9 cellular contexts compared by ENCODE assay signal in the genomic region with DNA sequence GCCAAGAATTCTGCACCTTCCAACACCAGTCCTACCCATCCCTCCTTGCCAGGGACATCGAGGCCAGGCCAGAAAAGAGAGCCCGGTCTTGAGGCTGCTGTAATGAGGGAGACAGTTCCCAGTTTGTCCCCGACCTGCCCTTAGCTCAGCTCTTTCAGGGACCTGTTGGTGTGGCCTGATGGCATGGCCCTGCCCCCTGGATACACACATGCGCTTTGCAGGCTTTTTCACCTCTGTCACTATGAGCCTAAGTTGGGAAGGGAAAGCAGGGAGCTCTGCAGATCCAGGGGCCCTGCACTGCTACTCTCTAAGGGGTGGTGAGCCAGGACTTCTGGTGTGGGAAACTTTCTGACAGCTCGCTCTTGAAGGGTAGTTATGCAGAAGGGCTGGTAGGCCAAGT. TPM values are rescaled to one million over a fixed set of nuclear protein-coding genes. Genes with fewer than 3 reads are reported as not detected.
DNase-seq lines count a peak whose midpoint lies in the region; ATAC-seq, FAIRE-seq and TF ChIP-seq lines count a peak whose summit lies in the region.
"Had no signal": no experiment of that assay in that cellular context is flagged by ENCODE, and none has a peak within 500 bp of the region (broad histone marks: within the 10 kb centered on the region; RNA-seq: fewer than 3 reads in every experiment).

No MANE protein-coding gene starts in this region.

- H3K9ac ChIP-seq in BLaER1 (peak overlapping the region; percentile 97), mammary epithelial cell (ENCODE audit: insufficient read depth, low read length) (peak overlapping the region; percentile 73), mesenchymal stem cell (ENCODE audit: low read length) (peak overlapping the region; percentile 88)

- no peak overlapping the region for H3K23ac ChIP-seq in mesenchymal stem cell (ENCODE audit: low read length in 2 of 2)

- no peak overlapping the region for H2BK15ac ChIP-seq in mesenchymal stem cell (ENCODE audit: low read depth, poor library complexity, severe bottlenecking)

- peaks cover 59% of the 10 kb centered on the region for H4K20me1 ChIP-seq in BLaER1
- H4K20me1 ChIP-seq in mammary epithelial cell (ENCODE audit: insufficient read depth, low read length) = peaks cover 16% of the 10 kb centered on the region

- H3K27me3 ChIP-seq in BLaER1 = no peaks in the 10 kb centered on the region
- H3K27me3 ChIP-seq in mammary epithelial cell (ENCODE audit: insufficient read depth, low read length) = no peaks in the 10 kb centered on the region
- no peaks in the 10 kb centered on the region for H3K27me3 ChIP-seq in mesenchymal stem cell (ENCODE audit: control insufficient read depth in 1 of 2, insufficient read depth in 1 of 2, low read length in 2 of 2)

- H2AFZ ChIP-seq in mammary epithelial cell (ENCODE audit: low read depth, low read length) (no peak overlapping the region), mesenchymal stem cell (ENCODE audit: low read depth, low read length) (no peak overlapping the region)

- no peak overlapping the region for H3K18ac ChIP-seq in mesenchymal stem cell (ENCODE audit: low read depth in 1 of 2, low read length in 2 of 2)

- no peaks in the 10 kb centered on the region for H3K9me3 ChIP-seq in BLaER1
- H3K9me3 ChIP-seq in mammary epithelial cell (replicated peaks; ENCODE audit: insufficient read depth, low read length) = no peaks in the 10 kb centered on the region
- no peaks in the 10 kb centered on the region for H3K9me3 ChIP-seq in mesenchymal stem cell (ENCODE audit: control insufficient read depth, low read length)

- intact Hi-C loops in mammary epithelial cell (cut with micrococcal nuclease) = loop anchor here (10.0 kb wide), 1 partner anchor 504 kb away; no protein-coding TSS in a partner anchor

- no peak for DNase-seq in Jurkat, Clone E6-1 (ENCODE audit: low read depth, low spot score)
- DNase-seq in mammary epithelial cell (no peak), mesenchymal stem cell (no peak), cerebellar nuclear complex (lab: John Stamatoyannopoulos, UW) (no peak), HTR-8/SVneo (ENCODE audit: insufficient read length, low spot score) (no peak)
- DNase-seq: EL had no signal

- H3K14ac ChIP-seq in mesenchymal stem cell (ENCODE audit: low read length in 2 of 2) = peak overlapping the region in 1 of 2 experiments; percentile 96

- H4K91ac ChIP-seq in mesenchymal stem cell (ENCODE audit: low read length) = no peak overlapping the region

- peaks cover 70% of the 10 kb centered on the region for H3K79me2 ChIP-seq in mammary epithelial cell (ENCODE audit: insufficient read depth, low read length)

- BruUV-seq in mammary epithelial cell (replicated peaks; lab: Mats Ljungman, UMichigan) = no TSS peak

- H2AK5ac ChIP-seq in mesenchymal stem cell (ENCODE audit: low read length, severe bottlenecking) = no peak overlapping the region

- no peak overlapping the region for H2BK12ac ChIP-seq in mesenchymal stem cell (ENCODE audit: low read length in 2 of 2)

- FAIRE-seq in HTR-8/SVneo (lab: Jason Lieb, UNC) = no peak

- in situ Hi-C loops in mammary epithelial cell (cut with MboI; ENCODE audit: low sequenced_read_pairs in 2 of 2) = loop anchor here (25.0 kb wide), 1 partner anchor 538 kb away; no protein-coding TSS in a partner anchor

- ATAC-seq in HG03025 (IDR thresholded peaks at IDR 0.05; ENCODE audit: low FRiP score, unreplicated experiment) (no peak), GM18873 (IDR thresholded peaks at IDR 0.05; ENCODE audit: low FRiP score, unreplicated experiment) (no peak)

- peaks cover 33% of the 10 kb centered on the region for H3K79me1 ChIP-seq in mesenchymal stem cell (replicated peaks; ENCODE audit: low read length, poor library complexity, severe bottlenecking)

- CTCF ChIA-PET in mammary epithelial cell (lab: Charles Lee; ENCODE audit: low non-redundant PET) = interaction anchor here (1.1 kb wide), 1 partner anchor 170 kb away, joined by 3 read pairs; no protein-coding TSS in a partner anchor

- dilution Hi-C loops in mammary epithelial cell (cut with HindIII; ENCODE audit: low sequenced_read_pairs) = loop anchor here (25.0 kb wide), 1 partner anchor 538 kb away; no protein-coding TSS in a partner anchor

- peak overlapping the region; percentile 97 for H3K4me2 ChIP-seq in BLaER1
- H3K4me2 ChIP-seq in mammary epithelial cell (ENCODE audit: insufficient read depth, low read depth, low read length) = peak overlapping the region; percentile 78
- H3K4me2 ChIP-seq in mesenchymal stem cell (ENCODE audit: low read length, poor library complexity, severe bottlenecking) = peak overlapping the region; percentile 7

- H3K27ac ChIP-seq in BLaER1 = peak overlapping the region; percentile 93; the same call in 1 of the 2 replicates
- no peak overlapping the region for H3K27ac ChIP-seq in mammary epithelial cell (ENCODE audit: insufficient read depth, low read depth, low read length)
- no peak overlapping the region for H3K27ac ChIP-seq in mesenchymal stem cell (ENCODE audit: low read length, poor library complexity, severe bottlenecking)

- 75% methylated on average over 5 of the region's 5 CpGs for WGBS in mammary epithelial cell (ENCODE audit: low coverage, missing lambda C conversion rate)
- WGBS in mesenchymal stem cell = 35% methylated on average over 5 of the region's 5 CpGs

- H3K4me1 ChIP-seq in BLaER1 = peaks cover 56% of the 10 kb centered on the region
- H3K4me1 ChIP-seq in mammary epithelial cell (ENCODE audit: insufficient read depth, low read length) = peaks cover 43% of the 10 kb centered on the region
- H3K4me1 ChIP-seq in mesenchymal stem cell (ENCODE audit: control insufficient read depth, insufficient read depth, low read depth, low read length) = peaks cover 23% of the 10 kb centered on the region

- H2BK5ac ChIP-seq in mesenchymal stem cell (ENCODE audit: low read depth, low read length, poor library complexity, severe bottlenecking) = no peak overlapping the region

- H3K4ac ChIP-seq in mesenchymal stem cell (ENCODE audit: low read depth in 1 of 2, low read length in 2 of 2) = no peak overlapping the region

- H3K4me3 ChIP-seq in BLaER1 = peak overlapping the region; percentile 95
- H3K4me3 ChIP-seq in Jurkat, Clone E6-1 (ENCODE audit: low read length) = peak overlapping the region; percentile 97
- peak overlapping the region; percentile 83 to 96 (median 94) for H3K4me3 ChIP-seq in mammary epithelial cell (replicated peaks in 1 of 3; ENCODE audit: insufficient read depth in 1 of 3, low read depth in 2 of 3, low read length in 3 of 3)
- H3K4me3 ChIP-seq in mesenchymal stem cell (ENCODE audit: insufficient read depth in 1 of 2, low read depth in 1 of 2, low read length in 2 of 2) = peak overlapping the region in 1 of 2 experiments; percentile 88

- peaks cover 59% of the 10 kb centered on the region for H3K36me3 ChIP-seq in BLaER1
- peaks cover 51% of the 10 kb centered on the region for H3K36me3 ChIP-seq in mammary epithelial cell (ENCODE audit: insufficient read depth, low read length)
- H3K36me3 ChIP-seq in mesenchymal stem cell (ENCODE audit: control insufficient read depth in 1 of 2, insufficient read depth in 2 of 2, low read depth in 1 of 2, low read length in 2 of 2) = peaks cover 29 to 59% of the 10 kb centered on the region in 2 experiments

- H2BK120ac ChIP-seq in mesenchymal stem cell (ENCODE audit: low read depth, low read length) = no peak overlapping the region

- TF ChIP-seq CTCF in mammary epithelial cell (conservative IDR thresholded peaks at IDR 0.05 in 1 of 2, IDR thresholded peaks at IDR 0.05 in 1 of 2; ENCODE audit: extremely low read depth in 1 of 2, insufficient read depth in 1 of 2, low read depth in 1 of 2, low read length in 2 of 2) = no peak

- H4K8ac ChIP-seq in mesenchymal stem cell (ENCODE audit: low read length) = no peak overlapping the region

RNA-seq across cellular contexts. Expression of a gene that starts 2.1 kb away (rescaled TPM):
- 150 TPM for polyA plus RNA-seq in Jurkat, Clone E6-1 (2012; ENCODE audit: insufficient read depth, insufficient read length)
- total RNA-seq in mammary epithelial cell = 100 to 1,000 TPM; 348 to 939 TPM
- 1,049 TPM for polyA plus RNA-seq in mammary epithelial cell
- polyA minus RNA-seq in mammary epithelial cell = 2,037 TPM
- polyA plus RNA-seq in mesenchymal stem cell (2013, experiment 1 of 2) = 787 TPM
- 779 TPM for polyA plus RNA-seq in mesenchymal stem cell (2013, experiment 2 of 2)

RNA-seq across cellular contexts. Expression of a gene that starts 19.1 kb away (rescaled TPM):
- not detected for polyA plus RNA-seq in Jurkat, Clone E6-1 (2012; ENCODE audit: insufficient read depth, insufficient read length)
- not detected for total RNA-seq in mammary epithelial cell
- not detected for polyA plus RNA-seq in mammary epithelial cell
- polyA minus RNA-seq in mammary epithelial cell = not detected
- 0.01 TPM for polyA plus RNA-seq in mesenchymal stem cell (2013, experiment 1 of 2)
- polyA plus RNA-seq in mesenchymal stem cell (2013, experiment 2 of 2) = not detected

Comparison
In these comparisons a context has a peak if more than half of its experiments do, and no peak if none do; other contexts are left out.
1. H3K4me2 ChIP-seq: peak in every context shown above with its lines; median percentile 97 in BLaER1; 78 in mammary epithelial cell; 7 in mesenchymal stem cell.